Comparison of ENCODE assay signal across 8 cellular contexts in genomic region chr12:45731376-45731775, GRCh38. TPM values are rescaled to one million over a fixed set of nuclear protein-coding genes. Genes with fewer than 3 reads are reported as not detected.
A peak's percentile ranks its signal among the peaks of the same experiment; 100 is the strongest.
DNase-seq lines count a peak whose midpoint lies in the region; ATAC-seq, FAIRE-seq and TF ChIP-seq lines count a peak whose summit lies in the region.

No MANE protein-coding gene starts in this region.

- intact Hi-C loops in heart left ventricle (cut with DNase I), result no loop called here
- intact Hi-C loops in left cardiac atrium (cut with DNase I), result no loop called here
- intact Hi-C loops in GM12878 (cut with micrococcal nuclease; ENCODE audit: unreplicated experiment), result no loop called here
- intact Hi-C loops in lower lobe of right lung (cut with DNase I), result no loop called here
- intact Hi-C loops in upper lobe of right lung (cut with DNase I), result no loop called here

- TF ChIP-seq EP300 in GM12878 (IDR thresholded peaks at IDR 0.05; ENCODE audit: borderline replicate concordance in 1 of 2, control insufficient read depth in 1 of 2, low read depth in 2 of 2, low read length in 2 of 2), result no peak

- H3K4me1 ChIP-seq in heart left ventricle (peaks cover 8 to 47% (median 36%) of the 10 kb centered on the region in 12 donors), GM12878 (ENCODE audit: control insufficient read depth, insufficient read depth, low read length) (no peaks in the 10 kb centered on the region), lower lobe of right lung (peaks cover 36% of the 10 kb centered on the region), upper lobe of right lung (peaks cover 35% of the 10 kb centered on the region)

- no peak for ATAC-seq in heart left ventricle
- ATAC-seq in left cardiac atrium, result no peak
- no peak for ATAC-seq in GM12878
- no peak for ATAC-seq in lower lobe of right lung
- no peak for ATAC-seq in upper lobe of right lung
- no peak for ATAC-seq in HG02884 (IDR thresholded peaks at IDR 0.05; ENCODE audit: unreplicated experiment)

- no peaks in the 10 kb centered on the region for H3K9me3 ChIP-seq in heart left ventricle
- no peaks in the 10 kb centered on the region for H3K9me3 ChIP-seq in GM12878 (replicated peaks; ENCODE audit: control insufficient read depth, insufficient read depth, low read length)
- H3K9me3 ChIP-seq in lower lobe of right lung, result no peaks in the 10 kb centered on the region
- no peaks in the 10 kb centered on the region for H3K9me3 ChIP-seq in upper lobe of right lung

- peak overlapping the region; percentile 18; the same call in 1 of the 2 replicates for H2AFZ ChIP-seq in GM12878 (ENCODE audit: control insufficient read depth, low read depth, low read length)

- H3K9ac ChIP-seq in GM12878 (ENCODE audit: control insufficient read depth, insufficient read depth, low read length), result peak overlapping the region; percentile 94

- in situ Hi-C loops in GM12878 (cut with MboI), result no loop called here

- CTCF ChIA-PET in GM12878 (lab: Yijun Ruan, JAX), result interaction anchor here (0.7 to 1.0 kb wide), 2 partner anchors 11 to 13 kb away, joined by 3 to 4 read pairs; no protein-coding TSS in a partner anchor

- peak overlapping the region; percentile 56 to 94 (median 83) for H3K4me3 ChIP-seq in heart left ventricle
- H3K4me3 ChIP-seq in GM12878, result peak overlapping the region; percentile 70
- H3K4me3 ChIP-seq in lower lobe of right lung, result peak overlapping the region; percentile 85
- peak overlapping the region; percentile 58 for H3K4me3 ChIP-seq in upper lobe of right lung

- peak overlapping the region; percentile 76 for H3K4me2 ChIP-seq in GM12878 (ENCODE audit: control insufficient read depth, insufficient read depth)

- SMC1A ChIA-PET in GM12878 (lab: Charles Lee; ENCODE audit: uncharacterized antibody, unreplicated experiment), result interaction anchor here (0.6 to 1.4 kb wide), 2 partner anchors 10 to 188 kb away, joined by 3 read pairs; no protein-coding TSS in a partner anchor

- TF ChIP-seq CTCF in heart left ventricle (IDR thresholded peaks at IDR 0.05) (no peak), GM12878 (IDR thresholded peaks at IDR 0.05 in 2 of 3, conservative IDR thresholded peaks at IDR 0.05 in 1 of 3; ENCODE audit: control insufficient read depth in 2 of 3, extremely low read depth in 1 of 3, insufficient read depth in 1 of 3, low read depth in 3 of 3, low read length in 3 of 3) (no peak), lower lobe of right lung (IDR thresholded peaks at IDR 0.05) (no peak), upper lobe of right lung (IDR thresholded peaks at IDR 0.05) (no peak)

- WGBS in heart left ventricle, 4 donors, result 14 to 19% (median 15%) methylated on average over 2 of the region's 2 CpGs
- WGBS in GM12878 (ENCODE audit: insufficient coverage, insufficient replicate concordance, low lambda C conversion rate, missing lambda C conversion rate), result 30% methylated on average over 2 of the region's 2 CpGs

- H3K27ac ChIP-seq in heart left ventricle (peak overlapping the region; percentile 54 to 100 (median 97)), GM12878 (ENCODE audit: control insufficient read depth, insufficient read depth) (peak overlapping the region; percentile 78), lower lobe of right lung (peak overlapping the region; percentile 97), upper lobe of right lung (peak overlapping the region; percentile 90)

- peaks cover 71% of the 10 kb centered on the region for H3K79me2 ChIP-seq in GM12878 (ENCODE audit: control insufficient read depth, insufficient read depth, low read length)

- RAD21 ChIA-PET in GM12878 (lab: Charles Lee; ENCODE audit: unreplicated experiment), result no interaction called here

- POLR2A ChIA-PET in GM12878 (lab: Charles Lee), result interaction anchor here (1.0 to 1.7 kb wide), 2 partner anchors 11 to 14 kb away, joined by 3 to 8 read pairs; no protein-coding TSS in a partner anchor

- H3K36me3 ChIP-seq in heart left ventricle, result no peaks in the 10 kb centered on the region
- peaks cover 0 to 4% of the 10 kb centered on the region in 2 experiments; a peak in 2 of 4 replicates for H3K36me3 ChIP-seq in GM12878 (ENCODE audit: control insufficient read depth in 2 of 2, insufficient read depth in 2 of 2, low read length in 1 of 2)
- H3K36me3 ChIP-seq in lower lobe of right lung, result no peaks in the 10 kb centered on the region
- H3K36me3 ChIP-seq in upper lobe of right lung, result no peaks in the 10 kb centered on the region

- H4K20me1 ChIP-seq in GM12878 (ENCODE audit: control insufficient read depth, insufficient read depth), result no peaks in the 10 kb centered on the region

- TF ChIP-seq POLR2A in heart left ventricle (IDR thresholded peaks at IDR 0.05) (no peak), GM12878 (IDR thresholded peaks at IDR 0.05; ENCODE audit: low read depth, low read length) (no peak)

- DNase-seq in heart left ventricle (no peak), left cardiac atrium (no peak), GM12878 (ENCODE audit: low read depth, low spot score) (no peak), lower lobe of right lung (no peak), upper lobe of right lung (no peak), NCI-H1694 treated with DMSO at 0.1 percent for 48 hours (lab: John Stamatoyannopoulos, UW) (no peak), SHP77 treated with DMSO at 0.1 percent for 48 hours (lab: John Stamatoyannopoulos, UW) (no peak)

- TF ChIP-seq RAD21 in GM12878 (IDR thresholded peaks at IDR 0.05; ENCODE audit: insufficient read depth, low read depth, low read length), result no peak

- FAIRE-seq in GM12878 (lab: Jason Lieb, UNC), result no peak

- H3K27me3 ChIP-seq in heart left ventricle (no peaks in the 10 kb centered on the region), GM12878 (replicated peaks in 1 of 2; ENCODE audit: control insufficient read depth in 2 of 2, insufficient read depth in 2 of 2, low read length in 1 of 2) (no peaks in the 10 kb centered on the region), lower lobe of right lung (ENCODE audit: low read depth) (no peaks in the 10 kb centered on the region), upper lobe of right lung (no peaks in the 10 kb centered on the region)

- BruUV-seq in GM12878 (replicated peaks; lab: Mats Ljungman, UMichigan), result no TSS peak

TF ChIP-seq in GM12878, 131 proteins besides CTCF, POLR2A, EP300 and RAD21 (continues in another document):
- no peak for TF ChIP-seq CREM (IDR thresholded peaks at IDR 0.05; ENCODE audit: low read depth)
- TF ChIP-seq SP1 (IDR thresholded peaks at IDR 0.05; ENCODE audit: low read depth, low read length), result no peak
- TF ChIP-seq RUNX3 (IDR thresholded peaks at IDR 0.05; ENCODE audit: low read length), result no peak
- no peak for TF ChIP-seq KAT2A (conservative IDR thresholded peaks at IDR 0.05; ENCODE audit: control insufficient read depth, low read depth, low read length)
- no peak for TF ChIP-seq TAF1 (IDR thresholded peaks at IDR 0.05; ENCODE audit: borderline replicate concordance, low read depth, low read length)
- TF ChIP-seq E4F1 (IDR thresholded peaks at IDR 0.05; ENCODE audit: borderline replicate concordance, partially characterized antibody), result no peak
- no peak for TF ChIP-seq ASH2L (IDR thresholded peaks at IDR 0.05; ENCODE audit: borderline replicate concordance, low read depth)
- TF ChIP-seq JUND (IDR thresholded peaks at IDR 0.05; ENCODE audit: low read depth, low read length), result no peak

RNA-seq across cellular contexts. Expression of gene ARID2, which starts 1.9 kb away (rescaled TPM):
- 10 to 100 TPM; 12.9 to 22.6 (median 19.1) TPM for total RNA-seq in heart left ventricle
- 1 to 10 TPM; 5.6 to 5.7 TPM for polyA plus RNA-seq in heart left ventricle
- total RNA-seq in left cardiac atrium, result 10 to 100 TPM; 18.3 to 18.7 TPM
- 223 and 230 TPM in 2 replicates for total RNA-seq in GM12878 (2013; cell fraction: nucleolus; rRNA removed)
- total RNA-seq in GM12878 (2014; rRNA removed), result 20.6 and 20.7 TPM in 2 replicates
- 23.3 and 24.2 TPM in 2 replicates for total RNA-seq in GM12878 (2014; rRNA removed; fragmentation: Illumina TruSeq; extraction: Trizol)
- total RNA-seq in GM12878 (2021), result 19.8 and 21.3 TPM in 2 replicates
- polyA plus RNA-seq in GM12878 (2011; ENCODE audit: low read depth), result 3.8 TPM
- 29.8 and 30.2 TPM in 2 replicates for polyA plus RNA-seq in GM12878 (2011; rRNA removed)
- polyA plus RNA-seq in GM12878 (2011; cell fraction: cytosol; rRNA removed), result 18.6 and 19.1 TPM in 2 replicates
- 29.1 and 41.0 TPM in 2 replicates for polyA plus RNA-seq in GM12878 (2011; cell fraction: nucleus; rRNA removed)
- polyA plus RNA-seq in GM12878 (2012), result 5.5 and 5.6 TPM in 2 replicates
- polyA plus RNA-seq in GM12878 (2014; fragmentation: Illumina TruSeq; extraction: Trizol), result 13.5 and 13.6 TPM in 2 replicates
- 10 to 100 TPM in 1 of 2 experiments, 1 to 10 TPM in 1; 9.7 to 24.7 TPM for polyA plus RNA-seq in GM12878 (2014; fragmentation: Nextera tagmentation; extraction: Ambion mirVana)
- 8.5 and 9.2 TPM in 2 replicates for polyA plus RNA-seq in GM12878 (2014; rRNA removed)
- polyA plus RNA-seq in GM12878 (2016; fragmentation: Nextera tagmentation; extraction: Ambion mirVana), result 10 to 100 TPM; 16.5 to 20.0 TPM
- 103 and 134 TPM in 2 replicates for polyA minus RNA-seq in GM12878 (2011; rRNA and poly(A)+ RNA removed)
- polyA minus RNA-seq in GM12878 (2011; cell fraction: cytosol; rRNA and poly(A)+ RNA removed), result 21.1 and 27.6 TPM in 2 replicates
- 91.2 and 134 TPM in 2 replicates for polyA minus RNA-seq in GM12878 (2011; cell fraction: nucleus; rRNA and poly(A)+ RNA removed)
- 26.3 TPM for total RNA-seq in lower lobe of right lung
- total RNA-seq in upper lobe of right lung, result 30.2 TPM
